ENCODE assay signal across 13 cellular contexts in genomic region chr15:93932164-93932776, GRCh38.
DNase-seq lines count a peak whose midpoint lies in the region; ATAC-seq, FAIRE-seq and TF ChIP-seq lines count a peak whose summit lies in the region.
"Had no signal": no experiment of that assay in that cellular context is flagged by ENCODE, and none has a peak within 500 bp of the region (broad histone marks: within the 10 kb centered on the region; RNA-seq: fewer than 3 reads in every experiment).

No MANE protein-coding gene starts in this region.

- peak; percentile 18 for FAIRE-seq in GM12878 (lab: Jason Lieb, UNC)
- FAIRE-seq: GM12892 had no signal

- RAD21 ChIA-PET in GM12878 (lab: Charles Lee; ENCODE audit: unreplicated experiment), result no interaction called here

- no TSS peak for BruUV-seq in GM12878 (replicated peaks; lab: Mats Ljungman, UMichigan)

- no peak overlapping the region for H3K4me3 ChIP-seq in GM12878
- H3K4me3 ChIP-seq: stomach had no signal

- no peaks in the 10 kb centered on the region for H4K20me1 ChIP-seq in GM12878 (ENCODE audit: control insufficient read depth, insufficient read depth)

- CTCF ChIA-PET in GM12878 (lab: Yijun Ruan, JAX), result no interaction called here

- ATAC-seq in GM18870 (IDR thresholded peaks at IDR 0.05; ENCODE audit: unreplicated experiment) (peak; percentile 82), GM21390 (IDR thresholded peaks at IDR 0.05; ENCODE audit: unreplicated experiment) (peak; percentile 91), HG03039 (IDR thresholded peaks at IDR 0.05; ENCODE audit: unreplicated experiment) (peak; percentile 61), GM12878 (peak; percentile 66)

- H3K27ac ChIP-seq in GM12878 (ENCODE audit: control insufficient read depth, insufficient read depth), result no peak overlapping the region
- H3K27ac ChIP-seq: epithelial cell of prostate, stomach had no signal

- in situ Hi-C loops in GM12878 (cut with MboI), result no loop called here

- H2AFZ ChIP-seq in GM12878 (ENCODE audit: control insufficient read depth, low read depth, low read length), result no peak overlapping the region

- no peaks in the 10 kb centered on the region for H3K36me3 ChIP-seq in GM12878 (ENCODE audit: control insufficient read depth in 2 of 2, insufficient read depth in 2 of 2, low read length in 1 of 2)
- H3K36me3 ChIP-seq: stomach had no signal

- H3K9me3 ChIP-seq in GM12878 (replicated peaks; ENCODE audit: control insufficient read depth, insufficient read depth, low read length), result no peaks in the 10 kb centered on the region
- H3K9me3 ChIP-seq: stomach had no signal

- DNase-seq in GM12878 (ENCODE audit: low read depth, low spot score), result no peak
- no peak for DNase-seq in cerebellum (ENCODE audit: low spot score)
- DNase-seq in SKM-1 (lab: John Stamatoyannopoulos, UW; ENCODE audit: unreplicated experiment), result no peak
- DNase-seq in AG08396 (ENCODE audit: low spot score), result no peak
- DNase-seq: DMS153; NCI-H2171 treated with DMSO at 0.1 percent for 48 hours; stimulated activated CD4-positive, alpha-beta T cell treated with anti-CD3 and anti-CD28 coated beads, Interleukin-4, amount 100 ng/mL, for 24 hours; stomach had no signal

- WGBS in GM12878 (ENCODE audit: insufficient coverage, insufficient replicate concordance, low lambda C conversion rate, missing lambda C conversion rate), result 0% methylated on average over 5 of the region's 5 CpGs

- TF ChIP-seq POLR2A in GM12878 (IDR thresholded peaks at IDR 0.05; ENCODE audit: low read depth, low read length), result no peak

- TF ChIP-seq CTCF in GM12878 (IDR thresholded peaks at IDR 0.05 in 2 of 3, conservative IDR thresholded peaks at IDR 0.05 in 1 of 3; ENCODE audit: control insufficient read depth in 2 of 3, extremely low read depth in 1 of 3, insufficient read depth in 1 of 3, low read depth in 3 of 3, low read length in 3 of 3), result no peak

- POLR2A ChIA-PET in GM12878 (lab: Charles Lee), result no interaction called here

- H3K27me3 ChIP-seq in GM12878 (replicated peaks in 1 of 2; ENCODE audit: control insufficient read depth in 2 of 2, insufficient read depth in 2 of 2, low read length in 1 of 2), result no peaks in the 10 kb centered on the region
- H3K27me3 ChIP-seq: stomach had no signal

- TF ChIP-seq EP300 in GM12878 (IDR thresholded peaks at IDR 0.05; ENCODE audit: borderline replicate concordance in 1 of 2, control insufficient read depth in 1 of 2, low read depth in 2 of 2, low read length in 2 of 2), result no peak

- peaks cover 6% of the 10 kb centered on the region for H3K4me1 ChIP-seq in GM12878 (ENCODE audit: control insufficient read depth, insufficient read depth, low read length)

- H3K9ac ChIP-seq in GM12878 (ENCODE audit: control insufficient read depth, insufficient read depth, low read length), result no peak overlapping the region

- peak overlapping the region; percentile 26; the same call in 1 of the 2 replicates for H3K4me2 ChIP-seq in GM12878 (ENCODE audit: control insufficient read depth, insufficient read depth)

- TF ChIP-seq RAD21 in GM12878 (IDR thresholded peaks at IDR 0.05; ENCODE audit: insufficient read depth, low read depth, low read length), result no peak

- SMC1A ChIA-PET in GM12878 (lab: Charles Lee; ENCODE audit: uncharacterized antibody, unreplicated experiment), result interaction anchor here (1.0 kb wide), 1 partner anchor 12 kb away, joined by 3 read pairs; no protein-coding TSS in a partner anchor

- intact Hi-C loops in GM12878 (cut with micrococcal nuclease; ENCODE audit: unreplicated experiment), result no loop called here

- H3K79me2 ChIP-seq in GM12878 (ENCODE audit: control insufficient read depth, insufficient read depth, low read length), result no peaks in the 10 kb centered on the region

TF ChIP-seq in GM12878, 131 proteins besides CTCF, POLR2A, EP300 and RAD21:
- no peak for TF ChIP-seq SRF (IDR thresholded peaks at IDR 0.05; ENCODE audit: low read depth in 2 of 2, low read length in 2 of 2)
- no peak for TF ChIP-seq ESRRA (IDR thresholded peaks at IDR 0.05; ENCODE audit: low read length)
- TF ChIP-seq IKZF1 (conservative IDR thresholded peaks at IDR 0.05), result no peak
- no peak for TF ChIP-seq CHD2 (IDR thresholded peaks at IDR 0.05; ENCODE audit: borderline replicate concordance, low read depth, low read length)
- no peak for TF ChIP-seq YBX1 (IDR thresholded peaks at IDR 0.05)
- no peak for TF ChIP-seq ZBTB4 (CRISPR knock-in tag; IDR thresholded peaks at IDR 0.05)
- no peak for TF ChIP-seq SIX5 (IDR thresholded peaks at IDR 0.05; ENCODE audit: low read depth, low read length, severe bottlenecking)
- TF ChIP-seq ZBED1 (IDR thresholded peaks at IDR 0.05; ENCODE audit: borderline replicate concordance), result no peak
- no peak for TF ChIP-seq HCFC1 (IDR thresholded peaks at IDR 0.05; ENCODE audit: low read length)
- no peak for TF ChIP-seq EGR1 (IDR thresholded peaks at IDR 0.05; ENCODE audit: borderline replicate concordance in 1 of 2, low read depth in 2 of 2, low read length in 2 of 2)
- no peak for TF ChIP-seq E2F4 (IDR thresholded peaks at IDR 0.05; ENCODE audit: low read depth, low read length)
- no peak for TF ChIP-seq ZNF622 (IDR thresholded peaks at IDR 0.05)
TF ChIP-seq in GM12878: peak in this region for 0.
